ENCODE assay signal across 18 cellular contexts in the genomic region with DNA sequence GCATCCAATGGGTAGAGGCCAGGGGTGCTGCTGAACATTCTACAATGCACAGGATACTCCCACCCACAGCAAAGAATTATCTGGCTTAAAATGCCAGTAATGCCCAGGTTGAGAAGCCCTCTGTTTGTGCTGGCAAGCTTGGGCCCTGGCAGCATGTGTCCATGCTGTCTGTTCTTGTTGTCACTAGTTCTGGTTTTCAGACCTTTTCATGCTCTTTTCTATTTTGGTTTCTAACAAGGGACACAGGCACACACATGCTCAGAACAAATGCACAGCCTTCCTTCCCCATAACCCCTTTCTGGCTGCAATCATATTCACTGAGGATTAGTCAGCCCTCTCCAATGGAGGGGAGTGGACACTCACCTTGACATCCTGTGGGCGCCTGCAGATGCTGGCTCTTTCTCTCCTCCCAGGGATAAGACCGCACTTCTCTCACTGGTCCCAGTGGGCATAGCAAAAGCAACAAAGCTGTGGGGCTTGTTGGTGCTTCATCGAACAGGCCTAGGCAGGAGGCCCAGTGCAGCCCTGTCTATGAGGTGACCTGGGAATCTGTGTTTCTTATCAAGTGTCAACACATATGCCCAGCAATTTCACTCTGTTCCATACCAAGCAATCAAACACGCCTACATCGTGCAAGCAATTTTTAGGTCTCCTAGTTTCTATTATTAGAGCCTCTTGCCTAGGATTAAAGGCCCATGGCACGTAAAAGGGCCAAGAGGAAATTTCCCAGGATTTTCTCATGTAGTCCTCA.
"Had no signal": no experiment of that assay in that cellular context is flagged by ENCODE, and none has a peak within 500 bp of the region (broad histone marks: within the 10 kb centered on the region; RNA-seq: fewer than 3 reads in every experiment).

No MANE protein-coding gene starts in this region.

- DNase-seq: activated CD4-positive, alpha-beta T cell treated with anti-CD3 and anti-CD28 coated beads, Interleukin-2, amount 50 U/mL, for 1 hour; activated CD8-positive, alpha-beta memory T cell treated with anti-CD3 and anti-CD28 coated beads for 24 hours; activated naive CD4-positive, alpha-beta T cell treated with Interleukin-2 at 50 U/mL for 16 hours; activated T-cell treated with anti-CD3 and anti-CD28 coated beads for 4 hours; effector CD8-positive, alpha-beta T cell; gastrocnemius medialis; left cardiac atrium; midbrain; psoas muscle; right lobe of liver; stimulated activated naive CD8-positive, alpha-beta T cell treated with anti-CD3 and anti-CD28 coated beads, Interleukin-15, amount 100 ng/mL, for 72 hours; T-helper 9 cell; uterus had no signal

- ATAC-seq: right lobe of liver; stimulated activated naive CD8-positive, alpha-beta T cell treated with anti-CD3 and anti-CD28 coated beads, Interleukin-15, amount 100 ng/mL, for 72 hours had no signal

- H3K9me3 ChIP-seq: ascending aorta, breast epithelium, gastrocnemius medialis, psoas muscle, right lobe of liver, uterus had no signal

- H3K36me3 ChIP-seq: ascending aorta, breast epithelium, gastrocnemius medialis, right lobe of liver, uterus had no signal

- H3K4me1 ChIP-seq: ascending aorta, breast epithelium, psoas muscle, right lobe of liver, uterus had no signal

- H3K27me3 ChIP-seq: ascending aorta, breast epithelium, gastrocnemius medialis, right lobe of liver, uterus had no signal

- H3K27ac ChIP-seq: ascending aorta, breast epithelium, coronary artery, psoas muscle, right lobe of liver, uterus had no signal

- H3K4me3 ChIP-seq: ascending aorta, breast epithelium, coronary artery, lung, psoas muscle, right lobe of liver, smooth muscle cell, uterus had no signal
